8 cellular contexts compared by ENCODE assay signal in genomic region chr18:31977270-31977872, GRCh38. TPM values are rescaled to one million over a fixed set of nuclear protein-coding genes. Genes with fewer than 3 reads are reported as not detected.
DNase-seq lines count a peak whose midpoint lies in the region; ATAC-seq and TF ChIP-seq lines count a peak whose summit lies in the region.

No MANE protein-coding gene starts in this region.

- H3K4me3 ChIP-seq in HL-60 (replicated peaks; ENCODE audit: insufficient read depth, low read length) = no peak overlapping the region
- no peak overlapping the region for H3K4me3 ChIP-seq in RWPE2 (ENCODE audit: severe bottlenecking)
- H3K4me3 ChIP-seq in dorsolateral prefrontal cortex = peak overlapping the region in 1 of 59 donors; percentile 20
- no peak overlapping the region for H3K4me3 ChIP-seq in lung

- H3K4me1 ChIP-seq in RWPE2 (ENCODE audit: insufficient read depth, poor library complexity, severe bottlenecking) = no peaks in the 10 kb centered on the region
- H3K4me1 ChIP-seq in lung (ENCODE audit: control insufficient read depth in 2 of 2, insufficient read depth in 2 of 2, low read length in 2 of 2) = no peaks in the 10 kb centered on the region

- intact Hi-C loops in dorsolateral prefrontal cortex (cut with DNase I) = loop anchor here (2.0 to 10.0 kb wide), 3 partner anchors 153 to 423 kb away; no protein-coding TSS in a partner anchor

- WGBS in lung, 2 donors = 76 to 89% methylated on average over 9 of the region's 9 CpGs

- H3K36me3 ChIP-seq in RWPE2 (ENCODE audit: low read depth) = no peaks in the 10 kb centered on the region
- H3K36me3 ChIP-seq in lung (ENCODE audit: control insufficient read depth in 2 of 2, insufficient read depth in 2 of 2, low read length in 2 of 2) = no peaks in the 10 kb centered on the region

- ATAC-seq in RWPE2 (ENCODE audit: low read depth) = no peak
- ATAC-seq in lung (ENCODE audit: insufficient read depth, low FRiP score) = no peak
- no peak for ATAC-seq in GM21381 (IDR thresholded peaks at IDR 0.05; ENCODE audit: unreplicated experiment)
- no peak for ATAC-seq in GM18868 (IDR thresholded peaks at IDR 0.05; ENCODE audit: unreplicated experiment)

- H3K27ac ChIP-seq in HL-60 (replicated peaks) (no peak overlapping the region), RWPE2 (ENCODE audit: poor library complexity, severe bottlenecking) (no peak overlapping the region), dorsolateral prefrontal cortex (no peak overlapping the region), lung (ENCODE audit: low read depth in 1 of 2, low read length in 1 of 2) (no peak overlapping the region)

- DNase-seq in DMS 273 (lab: John Stamatoyannopoulos, UW; ENCODE audit: unreplicated experiment) = peak; percentile 80
- DNase-seq in HL-60 (ENCODE audit: low read depth in 1 of 2, low spot score in 1 of 2) = peak; percentile 31 to 59
- no peak for DNase-seq in RWPE2 (ENCODE audit: low spot score)
- DNase-seq in dorsolateral prefrontal cortex = peak in 2 of 10 donors; percentile 13 to 23
- no peak for DNase-seq in lung (ENCODE audit: low spot score)
- no peak for DNase-seq in NCI-H2196 (lab: John Stamatoyannopoulos, UW; ENCODE audit: unreplicated experiment)

- H3K9me3 ChIP-seq in RWPE2 (ENCODE audit: severe bottlenecking) (peaks cover 9% of the 10 kb centered on the region), lung (ENCODE audit: control insufficient read depth in 2 of 2, insufficient read depth in 1 of 2, low read length in 1 of 2) (peaks cover 0 to 20% of the 10 kb centered on the region in 2 donors)

- H3K27me3 ChIP-seq in HL-60 (ENCODE audit: insufficient read depth, poor library complexity, severe bottlenecking) (no peaks in the 10 kb centered on the region), RWPE2 (ENCODE audit: insufficient read depth, poor library complexity, severe bottlenecking) (no peaks in the 10 kb centered on the region), dorsolateral prefrontal cortex (no peaks in the 10 kb centered on the region), lung (ENCODE audit: control insufficient read depth, insufficient read depth) (no peaks in the 10 kb centered on the region)

- TF ChIP-seq CTCF in HL-60 (IDR thresholded peaks at IDR 0.05; ENCODE audit: insufficient read depth, low read length) (peak; percentile 36), RWPE2 (IDR thresholded peaks at IDR 0.05; ENCODE audit: poor library complexity, severe bottlenecking) (peak; percentile 57), dorsolateral prefrontal cortex (IDR thresholded peaks at IDR 0.05 in 54 of 56, conservative IDR thresholded peaks at IDR 0.05 in 2 of 56; ENCODE audit: low read depth in 1 of 56, partially characterized antibody in 56 of 56) (peak; percentile 57 to 87 (median 72)), lung (IDR thresholded peaks at IDR 0.05; ENCODE audit: control extremely low read depth, extremely low read depth) (peak; percentile 44)

RNA-seq across cellular contexts. Expression of gene TRAPPC8, which starts 34.4 kb away (rescaled TPM):
- total RNA-seq in dorsolateral prefrontal cortex (100 to 1,000 TPM in 1 of 120 experiments, 10 to 100 TPM in 119; 37.1 to 100 (median 56.5) TPM), lung (10 to 100 TPM; 51.3 to 73.5 TPM)
- polyA plus RNA-seq in lung = 10 to 100 TPM; 12.4 to 20.3 TPM

RNA-seq across cellular contexts. Expression of gene RNF125, which starts 41.3 kb away (rescaled TPM):
- total RNA-seq in dorsolateral prefrontal cortex (10 to 100 TPM in 4 of 120 experiments, 1 to 10 TPM in 114, under 1 TPM in 2; 0.69 to 14.6 (median 3.8) TPM), lung (1 to 10 TPM; 4.8 to 9.2 TPM)
- polyA plus RNA-seq in lung = 1 to 10 TPM; 1.4 to 1.8 TPM

Comparison
In these comparisons a context has a peak if more than half of its experiments do, and no peak if none do; other contexts are left out.
1. DNase-seq: peak in DMS 273 (single experiment) and HL-60 (2 of 2); none in RWPE2 (single experiment), lung (single experiment) and NCI-H2196 (single experiment).
2. Peak in every context shown above with its lines, with median percentiles within 50 percentile points of each other: CTCF ChIP-seq.